Comparison of ENCODE assay signal across 9 cellular contexts in the genomic region with DNA sequence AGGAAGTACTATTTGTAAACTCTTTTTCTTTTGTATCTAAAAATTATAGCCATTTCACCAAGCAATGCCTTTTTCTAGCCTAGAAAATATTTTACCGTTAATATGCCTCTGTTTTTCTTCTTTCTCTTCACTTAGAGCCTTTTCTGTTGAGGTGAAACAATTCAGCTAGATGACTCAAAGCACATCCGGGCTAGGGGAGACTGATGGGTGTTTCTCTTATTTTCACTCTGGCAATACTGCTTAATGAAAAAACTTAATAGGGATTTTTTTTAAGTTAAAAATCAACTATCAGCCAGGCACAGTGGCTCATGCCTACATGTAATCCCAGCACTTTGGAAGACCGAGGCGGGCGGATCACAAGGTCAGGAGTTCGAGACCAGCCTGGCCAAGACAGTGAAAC.
A peak's percentile ranks its signal among the peaks of the same experiment; 100 is the strongest.
DNase-seq lines count a peak whose midpoint lies in the region; ATAC-seq and TF ChIP-seq lines count a peak whose summit lies in the region.
"Had no signal": no experiment of that assay in that cellular context is flagged by ENCODE, and none has a peak within 500 bp of the region (broad histone marks: within the 10 kb centered on the region; RNA-seq: fewer than 3 reads in every experiment).

No MANE protein-coding gene starts in this region.

- peaks cover 46 to 68% (median 57%) of the 10 kb centered on the region in 4 donors for H3K4me1 Mint-ChIP-seq in CD4-positive, alpha-beta memory T cell

- BruUV-seq in A673 (replicated peaks; lab: Mats Ljungman, UMichigan), result no TSS peak

- DNase-seq in CD4-positive, alpha-beta memory T cell, result peak; percentile 33 to 54 (median 37)
- DNase-seq in activated T-cell treated with anti-CD3 and anti-CD28 coated beads for 24 hours (ENCODE audit: low read depth) (peak; percentile 18), A673 (ENCODE audit: low spot score) (no peak), DMS53 (lab: John Stamatoyannopoulos, UW) (no peak), HT-29 (ENCODE audit: low spot score) (no peak), NCI-H146 (lab: John Stamatoyannopoulos, UW) (no peak)
- DNase-seq: DMS 273 treated with DMSO at 0.1 percent for 48 hours had no signal

- peak overlapping the region; percentile 78 to 99 (median 98) for H3K4me3 Mint-ChIP-seq in CD4-positive, alpha-beta memory T cell

- peaks cover 17% of the 10 kb centered on the region in 2 donors for H3K36me3 Mint-ChIP-seq in CD4-positive, alpha-beta memory T cell

- TF ChIP-seq CTCF in A673 (conservative IDR thresholded peaks at IDR 0.05; ENCODE audit: low read depth, low read length), result no peak

- intact Hi-C loops in CD4-positive, alpha-beta memory T cell (cut with micrococcal nuclease), result loop anchor here (2.0 kb wide), 1 partner anchor 27 kb away; no protein-coding TSS in a partner anchor
- intact Hi-C loops in A673 (cut with micrococcal nuclease; ENCODE audit: unreplicated experiment), result no loop called here

- POLR2A ChIA-PET in CD4-positive, alpha-beta memory T cell (lab: Charles Lee; ENCODE audit: partially characterized antibody), result interaction anchor here (0.7 to 4.5 kb wide), 15 partner anchors 11 to 220 kb away, joined by 3 to 45 read pairs (median 3); partner anchors contain the start of genes MRTFA and SGSM3
- POLR2A ChIA-PET in A673 (lab: Charles Lee; ENCODE audit: low non-redundant PET), result interaction anchor here (0.6 kb wide), 1 partner anchor 878 kb away, joined by 13 read pairs; no protein-coding TSS in a partner anchor

- peak overlapping the region; percentile 89 to 95 (median 93) for H3K27ac Mint-ChIP-seq in CD4-positive, alpha-beta memory T cell

- no peaks in the 10 kb centered on the region for H3K9me3 Mint-ChIP-seq in CD4-positive, alpha-beta memory T cell

- peak overlapping the region; percentile 64 for H3K27ac ChIP-seq in CD4-positive, alpha-beta memory T cell (ENCODE audit: low read depth, low read length)
- no peak overlapping the region for H3K27ac ChIP-seq in A673 (ENCODE audit: low read depth, low read length, poor library complexity, severe bottlenecking)

- peaks cover 4% of the 10 kb centered on the region for H3K36me3 ChIP-seq in CD4-positive, alpha-beta memory T cell (ENCODE audit: insufficient read depth, low read length)
- no peaks in the 10 kb centered on the region for H3K36me3 ChIP-seq in A673 (ENCODE audit: insufficient read depth, low read length, poor library complexity, severe bottlenecking)

- CTCF ChIA-PET in CD4-positive, alpha-beta memory T cell (lab: Charles Lee; ENCODE audit: partially characterized antibody), result interaction anchor here (0.7 to 4.5 kb wide), 4 partner anchors 24 to 66 kb away, joined by 3 to 30 read pairs (median 16); no protein-coding TSS in a partner anchor
- CTCF ChIA-PET in A673 (lab: Charles Lee), result no interaction called here

- ATAC-seq in HG03571 (IDR thresholded peaks at IDR 0.05; ENCODE audit: unreplicated experiment), result peak; percentile 39

- H3K4me1 ChIP-seq in CD4-positive, alpha-beta memory T cell (ENCODE audit: insufficient read depth, low read length), result peaks cover 51% of the 10 kb centered on the region
- H3K4me1 ChIP-seq in mononuclear cell (ENCODE audit: insufficient read depth, low read length) (peaks cover 53% of the 10 kb centered on the region), A673 (ENCODE audit: insufficient read depth, low read length, poor library complexity, severe bottlenecking) (no peaks in the 10 kb centered on the region)

- H3K27me3 Mint-ChIP-seq in CD4-positive, alpha-beta memory T cell, result no peaks in the 10 kb centered on the region

- no peaks in the 10 kb centered on the region for H3K27me3 ChIP-seq in CD4-positive, alpha-beta memory T cell (ENCODE audit: insufficient read depth, low read length)
- H3K27me3 ChIP-seq in mononuclear cell (ENCODE audit: insufficient read depth, low read length) (no peaks in the 10 kb centered on the region), A673 (replicated peaks; ENCODE audit: insufficient read depth, low read depth, low read length, poor library complexity) (no peaks in the 10 kb centered on the region)

- H3K4me3 ChIP-seq in CD4-positive, alpha-beta memory T cell (ENCODE audit: low read length in 2 of 2), result peak overlapping the region; percentile 59 to 75
- H3K4me3 ChIP-seq in mononuclear cell (ENCODE audit: low read length), result peak overlapping the region; percentile 85
- H3K4me3 ChIP-seq in A673 (ENCODE audit: low read depth, low read length, poor library complexity, severe bottlenecking), result no peak overlapping the region

- H3K9me3 ChIP-seq in CD4-positive, alpha-beta memory T cell (ENCODE audit: control insufficient read depth in 1 of 2, low read length in 2 of 2), result no peaks in the 10 kb centered on the region
- H3K9me3 ChIP-seq in mononuclear cell (ENCODE audit: low read depth, low read length) (no peaks in the 10 kb centered on the region), A673 (ENCODE audit: low read depth, low read length, poor library complexity, severe bottlenecking) (no peaks in the 10 kb centered on the region)

Comparison
In these comparisons a context has a peak if more than half of its experiments do, and no peak if none do; other contexts are left out.
1. DNase-seq: peak in CD4-positive, alpha-beta memory T cell (5 of 5) and activated T-cell treated with anti-CD3 and anti-CD28 coated beads for 24 hours (single experiment); none in A673 (single experiment), DMS53 (single experiment), HT-29 (single experiment) and NCI-H146 (single experiment).